In the genomic region with DNA sequence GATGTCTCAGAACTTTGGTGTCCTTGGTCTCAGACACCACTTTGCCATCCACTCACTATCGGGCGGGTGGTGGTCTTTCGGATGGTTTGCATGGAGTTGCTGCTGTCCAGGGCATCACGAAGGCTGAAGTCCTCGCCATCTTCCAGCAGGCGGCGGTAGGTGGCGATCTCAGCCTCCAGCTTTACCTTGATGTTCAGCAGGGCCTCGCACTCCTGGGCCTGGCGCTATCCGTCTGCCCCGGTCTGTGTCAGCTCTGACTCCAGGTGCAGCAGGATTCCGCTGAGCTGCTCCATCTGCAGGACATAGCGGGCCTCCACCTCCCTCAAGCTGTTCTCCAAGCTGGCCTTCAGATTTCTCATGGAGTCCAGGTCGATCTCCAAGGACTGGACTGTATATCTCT, we compare ENCODE assay signal across 1 cellular context.
TF ChIP-seq lines count a peak whose summit lies in the region.

No MANE protein-coding gene starts in this region.

TF ChIP-seq in H1, 55 proteins besides CTCF, POLR2A, EP300 and RAD21 (continued from another document):
- TF ChIP-seq POLR2AphosphoS5 (IDR thresholded peaks at IDR 0.05; ENCODE audit: low read depth, low read length) (no peak), RBBP5 (IDR thresholded peaks at IDR 0.05; ENCODE audit: borderline replicate concordance, low read depth, low read length) (no peak), SP4 (IDR thresholded peaks at IDR 0.05; ENCODE audit: low read length) (no peak), MAFK (IDR thresholded peaks at IDR 0.05; ENCODE audit: low read depth, low read length) (no peak), BCL11A (IDR thresholded peaks at IDR 0.05; ENCODE audit: low read depth in 2 of 2, low read length in 2 of 2) (no peak), SRF (IDR thresholded peaks at IDR 0.05; ENCODE audit: low read depth, low read length) (no peak), ASH2L (IDR thresholded peaks at IDR 0.05; ENCODE audit: low read length) (no peak)
- TF ChIP-seq, protein P1, sequence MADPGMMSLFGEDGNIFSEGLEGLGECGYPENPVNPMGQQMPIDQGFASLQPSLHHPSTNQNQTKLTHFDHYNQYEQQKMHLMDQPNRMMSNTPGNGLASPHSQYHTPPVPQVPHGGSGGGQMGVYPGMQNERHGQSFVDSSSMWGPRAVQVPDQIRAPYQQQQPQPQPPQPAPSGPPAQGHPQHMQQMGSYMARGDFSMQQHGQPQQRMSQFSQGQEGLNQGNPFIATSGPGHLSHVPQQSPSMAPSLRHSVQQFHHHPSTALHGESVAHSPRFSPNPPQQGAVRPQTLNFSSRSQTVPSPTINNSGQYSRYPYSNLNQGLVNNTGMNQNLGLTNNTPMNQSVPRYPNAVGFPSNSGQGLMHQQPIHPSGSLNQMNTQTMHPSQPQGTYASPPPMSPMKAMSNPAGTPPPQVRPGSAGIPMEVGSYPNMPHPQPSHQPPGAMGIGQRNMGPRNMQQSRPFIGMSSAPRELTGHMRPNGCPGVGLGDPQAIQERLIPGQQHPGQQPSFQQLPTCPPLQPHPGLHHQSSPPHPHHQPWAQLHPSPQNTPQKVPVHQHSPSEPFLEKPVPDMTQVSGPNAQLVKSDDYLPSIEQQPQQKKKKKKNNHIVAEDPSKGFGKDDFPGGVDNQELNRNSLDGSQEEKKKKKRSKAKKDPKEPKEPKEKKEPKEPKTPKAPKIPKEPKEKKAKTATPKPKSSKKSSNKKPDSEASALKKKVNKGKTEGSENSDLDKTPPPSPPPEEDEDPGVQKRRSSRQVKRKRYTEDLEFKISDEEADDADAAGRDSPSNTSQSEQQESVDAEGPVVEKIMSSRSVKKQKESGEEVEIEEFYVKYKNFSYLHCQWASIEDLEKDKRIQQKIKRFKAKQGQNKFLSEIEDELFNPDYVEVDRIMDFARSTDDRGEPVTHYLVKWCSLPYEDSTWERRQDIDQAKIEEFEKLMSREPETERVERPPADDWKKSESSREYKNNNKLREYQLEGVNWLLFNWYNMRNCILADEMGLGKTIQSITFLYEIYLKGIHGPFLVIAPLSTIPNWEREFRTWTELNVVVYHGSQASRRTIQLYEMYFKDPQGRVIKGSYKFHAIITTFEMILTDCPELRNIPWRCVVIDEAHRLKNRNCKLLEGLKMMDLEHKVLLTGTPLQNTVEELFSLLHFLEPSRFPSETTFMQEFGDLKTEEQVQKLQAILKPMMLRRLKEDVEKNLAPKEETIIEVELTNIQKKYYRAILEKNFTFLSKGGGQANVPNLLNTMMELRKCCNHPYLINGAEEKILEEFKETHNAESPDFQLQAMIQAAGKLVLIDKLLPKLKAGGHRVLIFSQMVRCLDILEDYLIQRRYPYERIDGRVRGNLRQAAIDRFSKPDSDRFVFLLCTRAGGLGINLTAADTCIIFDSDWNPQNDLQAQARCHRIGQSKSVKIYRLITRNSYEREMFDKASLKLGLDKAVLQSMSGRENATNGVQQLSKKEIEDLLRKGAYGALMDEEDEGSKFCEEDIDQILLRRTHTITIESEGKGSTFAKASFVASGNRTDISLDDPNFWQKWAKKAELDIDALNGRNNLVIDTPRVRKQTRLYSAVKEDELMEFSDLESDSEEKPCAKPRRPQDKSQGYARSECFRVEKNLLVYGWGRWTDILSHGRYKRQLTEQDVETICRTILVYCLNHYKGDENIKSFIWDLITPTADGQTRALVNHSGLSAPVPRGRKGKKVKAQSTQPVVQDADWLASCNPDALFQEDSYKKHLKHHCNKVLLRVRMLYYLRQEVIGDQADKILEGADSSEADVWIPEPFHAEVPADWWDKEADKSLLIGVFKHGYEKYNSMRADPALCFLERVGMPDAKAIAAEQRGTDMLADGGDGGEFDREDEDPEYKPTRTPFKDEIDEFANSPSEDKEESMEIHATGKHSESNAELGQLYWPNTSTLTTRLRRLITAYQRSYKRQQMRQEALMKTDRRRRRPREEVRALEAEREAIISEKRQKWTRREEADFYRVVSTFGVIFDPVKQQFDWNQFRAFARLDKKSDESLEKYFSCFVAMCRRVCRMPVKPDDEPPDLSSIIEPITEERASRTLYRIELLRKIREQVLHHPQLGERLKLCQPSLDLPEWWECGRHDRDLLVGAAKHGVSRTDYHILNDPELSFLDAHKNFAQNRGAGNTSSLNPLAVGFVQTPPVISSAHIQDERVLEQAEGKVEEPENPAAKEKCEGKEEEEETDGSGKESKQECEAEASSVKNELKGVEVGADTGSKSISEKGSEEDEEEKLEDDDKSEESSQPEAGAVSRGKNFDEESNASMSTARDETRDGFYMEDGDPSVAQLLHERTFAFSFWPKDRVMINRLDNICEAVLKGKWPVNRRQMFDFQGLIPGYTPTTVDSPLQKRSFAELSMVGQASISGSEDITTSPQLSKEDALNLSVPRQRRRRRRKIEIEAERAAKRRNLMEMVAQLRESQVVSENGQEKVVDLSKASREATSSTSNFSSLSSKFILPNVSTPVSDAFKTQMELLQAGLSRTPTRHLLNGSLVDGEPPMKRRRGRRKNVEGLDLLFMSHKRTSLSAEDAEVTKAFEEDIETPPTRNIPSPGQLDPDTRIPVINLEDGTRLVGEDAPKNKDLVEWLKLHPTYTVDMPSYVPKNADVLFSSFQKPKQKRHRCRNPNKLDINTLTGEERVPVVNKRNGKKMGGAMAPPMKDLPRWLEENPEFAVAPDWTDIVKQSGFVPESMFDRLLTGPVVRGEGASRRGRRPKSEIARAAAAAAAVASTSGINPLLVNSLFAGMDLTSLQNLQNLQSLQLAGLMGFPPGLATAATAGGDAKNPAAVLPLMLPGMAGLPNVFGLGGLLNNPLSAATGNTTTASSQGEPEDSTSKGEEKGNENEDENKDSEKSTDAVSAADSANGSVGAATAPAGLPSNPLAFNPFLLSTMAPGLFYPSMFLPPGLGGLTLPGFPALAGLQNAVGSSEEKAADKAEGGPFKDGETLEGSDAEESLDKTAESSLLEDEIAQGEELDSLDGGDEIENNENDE (IDR thresholded peaks at IDR 0.05; ENCODE audit: insufficient replicate concordance, low read length) = no peak
